ENCODE assay signal across 21 cellular contexts in genomic region chr4:1612278-1613098, GRCh38.
DNase-seq lines count a peak whose midpoint lies in the region; ATAC-seq, FAIRE-seq and TF ChIP-seq lines count a peak whose summit lies in the region.
"Had no signal": no experiment of that assay in that cellular context is flagged by ENCODE, and none has a peak within 500 bp of the region (broad histone marks: within the 10 kb centered on the region; RNA-seq: fewer than 3 reads in every experiment).

No MANE protein-coding gene starts in this region.

- H3K27ac ChIP-seq in CD4-positive, alpha-beta memory T cell (ENCODE audit: low read depth, low read length) = no peak overlapping the region
- H3K27ac ChIP-seq in naive thymus-derived CD4-positive, alpha-beta T cell (ENCODE audit: low read depth, low read length) = no peak overlapping the region
- H3K27ac ChIP-seq in PC-9 (no peak overlapping the region), smooth muscle cell (ENCODE audit: low read depth) (no peak overlapping the region)
- H3K27ac ChIP-seq: HL-60 had no signal

- BruUV-seq in PC-9 (replicated peaks; lab: Mats Ljungman, UMichigan) = no TSS peak

- peaks cover 2 to 18% (median 8%) of the 10 kb centered on the region in 8 donors for H3K9me3 Mint-ChIP-seq in CD4-positive, alpha-beta memory T cell
- peaks cover 4 to 24% (median 10%) of the 10 kb centered on the region in 11 donors for H3K9me3 Mint-ChIP-seq in naive thymus-derived CD4-positive, alpha-beta T cell

- FAIRE-seq in bronchial epithelial cell (lab: Jason Lieb, UNC) = peak; percentile 72
- FAIRE-seq: H54 had no signal

- TF ChIP-seq CTCF in BE2C (IDR thresholded peaks at IDR 0.05; ENCODE audit: low read depth, low read length) (no peak), bronchial epithelial cell (IDR thresholded peaks at IDR 0.05; ENCODE audit: insufficient read depth, low read length, severe bottlenecking) (no peak), PC-9 (conservative IDR thresholded peaks at IDR 0.05) (no peak), smooth muscle cell (IDR thresholded peaks at IDR 0.05; ENCODE audit: borderline replicate concordance, insufficient read depth, poor library complexity, severe bottlenecking) (no peak)

- H4K20me1 ChIP-seq in PC-9 (ENCODE audit: insufficient read depth) = no peaks in the 10 kb centered on the region; the same call in none of the 2 replicates
- H4K20me1 ChIP-seq in smooth muscle cell (ENCODE audit: low read depth) = no peaks in the 10 kb centered on the region

- no peaks in the 10 kb centered on the region for H3K27me3 ChIP-seq in BE2C
- no peaks in the 10 kb centered on the region for H3K27me3 ChIP-seq in CD4-positive, alpha-beta memory T cell (ENCODE audit: insufficient read depth, low read length)
- H3K27me3 ChIP-seq in bronchial epithelial cell (ENCODE audit: control insufficient read depth, insufficient read depth, low read length) = no peaks in the 10 kb centered on the region
- H3K27me3 ChIP-seq in naive thymus-derived CD4-positive, alpha-beta T cell (ENCODE audit: control insufficient read depth in 2 of 2, insufficient read depth in 2 of 2, low read length in 2 of 2) = no peaks in the 10 kb centered on the region
- H3K27me3 ChIP-seq in PC-9 (ENCODE audit: insufficient read depth, low read depth) = peaks cover 17% of the 10 kb centered on the region
- no peaks in the 10 kb centered on the region for H3K27me3 ChIP-seq in smooth muscle cell (ENCODE audit: low read depth)
- H3K27me3 ChIP-seq: MG63 had no signal

- H3K9me3 ChIP-seq in BE2C = no peaks in the 10 kb centered on the region
- no peaks in the 10 kb centered on the region for H3K9me3 ChIP-seq in CD4-positive, alpha-beta memory T cell (ENCODE audit: control insufficient read depth in 1 of 2, low read length in 2 of 2)
- peaks cover 0 to 9% (median 7%) of the 10 kb centered on the region in 3 experiments for H3K9me3 ChIP-seq in naive thymus-derived CD4-positive, alpha-beta T cell (ENCODE audit: control insufficient read depth in 2 of 3, low read length in 3 of 3)
- no peaks in the 10 kb centered on the region for H3K9me3 ChIP-seq in PC-9 (ENCODE audit: insufficient read depth, low read depth)
- H3K9me3 ChIP-seq in smooth muscle cell (replicated peaks; ENCODE audit: low read depth) = no peaks in the 10 kb centered on the region
- no peaks in the 10 kb centered on the region for H3K9me3 ChIP-seq in T-helper 17 cell (ENCODE audit: control insufficient read depth, low read length, poor library complexity, severe bottlenecking)
- H3K9me3 ChIP-seq: MG63 had no signal

- H3K4me1 Mint-ChIP-seq in CD4-positive, alpha-beta memory T cell = peaks cover 19 to 36% (median 25%) of the 10 kb centered on the region in 4 donors
- peaks cover 7 to 46% (median 33%) of the 10 kb centered on the region in 7 donors for H3K4me1 Mint-ChIP-seq in naive thymus-derived CD4-positive, alpha-beta T cell
- peaks cover 9% of the 10 kb centered on the region for H3K4me1 Mint-ChIP-seq in T-helper 17 cell

- no peaks in the 10 kb centered on the region for H3K4me1 ChIP-seq in BE2C
- H3K4me1 ChIP-seq in CD4-positive, alpha-beta memory T cell (ENCODE audit: insufficient read depth, low read length) = peaks cover 27% of the 10 kb centered on the region
- H3K4me1 ChIP-seq in naive thymus-derived CD4-positive, alpha-beta T cell (ENCODE audit: control insufficient read depth in 2 of 2, insufficient read depth in 2 of 2, low read length in 2 of 2) = peaks cover 0 to 15% of the 10 kb centered on the region in 2 donors
- no peaks in the 10 kb centered on the region for H3K4me1 ChIP-seq in PC-9 (replicated peaks; ENCODE audit: insufficient read depth)
- H3K4me1 ChIP-seq in smooth muscle cell (ENCODE audit: low read depth) = no peaks in the 10 kb centered on the region

- no peaks in the 10 kb centered on the region for H3K36me3 Mint-ChIP-seq in CD4-positive, alpha-beta memory T cell
- H3K36me3 Mint-ChIP-seq in naive thymus-derived CD4-positive, alpha-beta T cell = peaks cover 0 to 12% (median 5%) of the 10 kb centered on the region in 5 donors
- no peaks in the 10 kb centered on the region for H3K36me3 Mint-ChIP-seq in T-helper 17 cell (ENCODE audit: low read depth)

- intact Hi-C loops in CD4-positive, alpha-beta memory T cell (cut with micrococcal nuclease) = no loop called here
- intact Hi-C loops in naive thymus-derived CD4-positive, alpha-beta T cell (cut with micrococcal nuclease) = no loop called here
- intact Hi-C loops in PC-9 (cut with micrococcal nuclease; ENCODE audit: unreplicated experiment) = no loop called here

- no peak overlapping the region for H3K4me3 ChIP-seq in BE2C (ENCODE audit: low read depth, low read length)
- no peak overlapping the region for H3K4me3 ChIP-seq in CD4-positive, alpha-beta memory T cell (ENCODE audit: low read length in 2 of 2)
- no peak overlapping the region for H3K4me3 ChIP-seq in bronchial epithelial cell (ENCODE audit: low read depth, low read length)
- no peak overlapping the region for H3K4me3 ChIP-seq in naive thymus-derived CD4-positive, alpha-beta T cell (ENCODE audit: low read length)
- no peak overlapping the region for H3K4me3 ChIP-seq in PC-9
- H3K4me3 ChIP-seq in smooth muscle cell = no peak overlapping the region
- H3K4me3 ChIP-seq: MG63 had no signal

- H3K4me2 ChIP-seq in PC-9 (no peak overlapping the region), smooth muscle cell (no peak overlapping the region)

- no peak overlapping the region for H2AFZ ChIP-seq in PC-9
- no peak overlapping the region for H2AFZ ChIP-seq in smooth muscle cell (ENCODE audit: low read depth)

- CTCF ChIA-PET in CD4-positive, alpha-beta memory T cell (lab: Charles Lee; ENCODE audit: partially characterized antibody) = no interaction called here
- CTCF ChIA-PET in naive thymus-derived CD4-positive, alpha-beta T cell (lab: Charles Lee) = no interaction called here
- CTCF ChIA-PET in PC-9 (lab: Charles Lee) = no interaction called here

- peak; percentile 5 for DNase-seq in BE2C
- no peak for DNase-seq in CD4-positive, alpha-beta memory T cell
- no peak for DNase-seq in bronchial epithelial cell (ENCODE audit: low read depth)
- DNase-seq in naive thymus-derived CD4-positive, alpha-beta T cell = no peak
- DNase-seq in PC-9 = no peak
- DNase-seq in smooth muscle cell (lab: John Stamatoyannopoulos, UW; ENCODE audit: unreplicated experiment) = no peak
- DNase-seq in T-helper 17 cell = no peak
- DNase-seq: C1 segment of cervical spinal cord, COR-L47, Kasumi-1, MG63, NCI-H1048, NCI-H1436, NCI-H1930, NCI-H226, NCI-H524, NCI-H82, PC-3 had no signal

- WGBS in smooth muscle cell (ENCODE audit: low lambda C conversion rate) = 92% methylated on average over 29 of the region's 29 CpGs

- POLR2A ChIA-PET in CD4-positive, alpha-beta memory T cell (lab: Charles Lee; ENCODE audit: partially characterized antibody) = no interaction called here
- POLR2A ChIA-PET in naive thymus-derived CD4-positive, alpha-beta T cell (lab: Charles Lee) = interaction anchor here (1.2 kb wide), 1 partner anchor 107 kb away, joined by 3 read pairs; no protein-coding TSS in a partner anchor
- POLR2A ChIA-PET in PC-9 (lab: Charles Lee; ENCODE audit: unreplicated experiment) = no interaction called here

- peaks cover 0 to 2% of the 10 kb centered on the region in 2 donors for H3K27me3 Mint-ChIP-seq in CD4-positive, alpha-beta memory T cell
- H3K27me3 Mint-ChIP-seq in naive thymus-derived CD4-positive, alpha-beta T cell = no peaks in the 10 kb centered on the region
- H3K27me3 Mint-ChIP-seq in T-helper 17 cell = no peaks in the 10 kb centered on the region

- peak overlapping the region in 4 of 7 donors; percentile 13 to 83 (median 36) for H3K27ac Mint-ChIP-seq in CD4-positive, alpha-beta memory T cell
- H3K27ac Mint-ChIP-seq in naive thymus-derived CD4-positive, alpha-beta T cell = peak overlapping the region in 5 of 9 donors; percentile 1 to 84 (median 73)
- no peak overlapping the region for H3K27ac Mint-ChIP-seq in T-helper 17 cell

- H3K9ac ChIP-seq in smooth muscle cell (ENCODE audit: low read depth) = no peak overlapping the region

- H3K9me2 ChIP-seq in PC-9 (ENCODE audit: insufficient read depth) = no peaks in the 10 kb centered on the region

- H3K36me3 ChIP-seq in BE2C (no peaks in the 10 kb centered on the region), bronchial epithelial cell (ENCODE audit: control insufficient read depth, insufficient read depth, low read length) (no peaks in the 10 kb centered on the region), PC-9 (ENCODE audit: low read depth) (no peaks in the 10 kb centered on the region), smooth muscle cell (ENCODE audit: low read depth) (no peaks in the 10 kb centered on the region)
- H3K36me3 ChIP-seq in CD4-positive, alpha-beta memory T cell (ENCODE audit: insufficient read depth, low read length) = no peaks in the 10 kb centered on the region
- no peaks in the 10 kb centered on the region for H3K36me3 ChIP-seq in naive thymus-derived CD4-positive, alpha-beta T cell (ENCODE audit: control insufficient read depth in 2 of 3, insufficient read depth in 3 of 3, low read length in 3 of 3)
- H3K36me3 ChIP-seq: MG63 had no signal

- H3K4me3 Mint-ChIP-seq in CD4-positive, alpha-beta memory T cell = no peak overlapping the region
- peak overlapping the region in 1 of 10 donors; percentile 39 for H3K4me3 Mint-ChIP-seq in naive thymus-derived CD4-positive, alpha-beta T cell
- H3K4me3 Mint-ChIP-seq in T-helper 17 cell = no peak overlapping the region

- H3F3A ChIP-seq in PC-9 (ENCODE audit: insufficient read depth, low read depth) = no peaks in the 10 kb centered on the region
- H3F3A ChIP-seq in smooth muscle cell (ENCODE audit: low read depth) = no peaks in the 10 kb centered on the region

- no peak for ATAC-seq in naive thymus-derived CD4-positive, alpha-beta T cell
- no peak for ATAC-seq in HG03097 (IDR thresholded peaks at IDR 0.05; ENCODE audit: low FRiP score, unreplicated experiment)
- ATAC-seq in T-helper 17 cell = no peak
- ATAC-seq: PC-3 had no signal

- H3K79me2 ChIP-seq in PC-9 (ENCODE audit: low read depth) (no peaks in the 10 kb centered on the region), smooth muscle cell (ENCODE audit: low read depth) (no peaks in the 10 kb centered on the region)
